16 cellular contexts compared by ENCODE assay signal in genomic region chr12:118842753-118843335, GRCh38.
DNase-seq lines count a peak whose midpoint lies in the region; ATAC-seq and TF ChIP-seq lines count a peak whose summit lies in the region.
"Had no signal": no experiment of that assay in that cellular context is flagged by ENCODE, and none has a peak within 500 bp of the region (broad histone marks: within the 10 kb centered on the region; RNA-seq: fewer than 3 reads in every experiment).

No MANE protein-coding gene starts in this region.

- no peaks in the 10 kb centered on the region; the same call in 1 of the 2 replicates for H3K9me3 ChIP-seq in PC-3 (ENCODE audit: low read length)

- TF ChIP-seq CTCF in 22Rv1 (IDR thresholded peaks at IDR 0.05) (no peak), PC-3 (conservative IDR thresholded peaks at IDR 0.05; ENCODE audit: low read depth, low read length) (no peak)

- peak; percentile 73 for DNase-seq in NCI-H1092 treated with DMSO at 0.1 percent for 48 hours (lab: John Stamatoyannopoulos, UW)
- peak; percentile 65 for DNase-seq in middle frontal gyrus (ENCODE audit: extremely low spot score, low spot score)
- DNase-seq in PC-3 = no peak
- no peak for DNase-seq in SK-N-DZ (ENCODE audit: low spot score)
- DNase-seq: COR-L47, EL, H7, Kasumi-1, NCI-H226, NCI-H748 treated with DMSO at 0.1 percent for 48 hours, PC-9 had no signal

- no peaks in the 10 kb centered on the region for H3K36me3 ChIP-seq in PC-3 (ENCODE audit: low read depth, low read length)

- no peak overlapping the region for H2AFZ ChIP-seq in PC-3 (ENCODE audit: low read length)
- H2AFZ ChIP-seq: PC-9 had no signal

- H3K4me2 ChIP-seq in PC-3 (ENCODE audit: low read length) = no peak overlapping the region
- H3K4me2 ChIP-seq: PC-9 had no signal

- intact Hi-C loops in PC-3 (cut with micrococcal nuclease) = no loop called here

- CTCF ChIA-PET in PC-3 (lab: Charles Lee) = no interaction called here

- no peaks in the 10 kb centered on the region for H3K4me1 ChIP-seq in PC-3 (ENCODE audit: insufficient read depth, low read length)

- ATAC-seq in PC-3 (no peak), GM21723 (IDR thresholded peaks at IDR 0.05; ENCODE audit: unreplicated experiment) (no peak)

- no peak overlapping the region for H3K9ac ChIP-seq in PC-3 (ENCODE audit: low read length)

- H4K20me1 ChIP-seq in PC-3 (ENCODE audit: low read length) = no peaks in the 10 kb centered on the region

- no peaks in the 10 kb centered on the region for H3K27me3 ChIP-seq in PC-3 (ENCODE audit: low read length)

- H3F3A ChIP-seq in PC-3 (ENCODE audit: low read length, unreplicated experiment) = no peaks in the 10 kb centered on the region

- POLR2A ChIA-PET in PC-3 (lab: Charles Lee; ENCODE audit: unreplicated experiment) = no interaction called here

- H3K79me2 ChIP-seq in PC-3 (ENCODE audit: low read length) = no peaks in the 10 kb centered on the region

- no peak overlapping the region for H3K4me3 ChIP-seq in PC-3 (ENCODE audit: low read length)
- H3K4me3 ChIP-seq: PC-9, SK-N-MC had no signal

- H3K27ac ChIP-seq in 22Rv1 (peak overlapping the region; percentile 84), angular gyrus (ENCODE audit: low read depth, low read length) (peak overlapping the region; percentile 78), PC-3 (ENCODE audit: low read length) (no peak overlapping the region)
- H3K27ac ChIP-seq: HL-60, PC-9, SK-N-MC had no signal

- no TSS peak for BruUV-seq in PC-3 (replicated peaks; lab: Mats Ljungman, UMichigan)

- H3K9me2 ChIP-seq in PC-3 (replicated peaks; ENCODE audit: low read length) = no peaks in the 10 kb centered on the region

Comparison
In these comparisons a context has a peak if more than half of its experiments do, and no peak if none do; other contexts are left out.
1. DNase-seq: peak in NCI-H1092 treated with DMSO at 0.1 percent for 48 hours (single experiment) and middle frontal gyrus (single experiment); none in PC-3 (single experiment) and SK-N-DZ (single experiment).